Comparison of ENCODE assay signal across 1 cellular context in the genomic region with DNA sequence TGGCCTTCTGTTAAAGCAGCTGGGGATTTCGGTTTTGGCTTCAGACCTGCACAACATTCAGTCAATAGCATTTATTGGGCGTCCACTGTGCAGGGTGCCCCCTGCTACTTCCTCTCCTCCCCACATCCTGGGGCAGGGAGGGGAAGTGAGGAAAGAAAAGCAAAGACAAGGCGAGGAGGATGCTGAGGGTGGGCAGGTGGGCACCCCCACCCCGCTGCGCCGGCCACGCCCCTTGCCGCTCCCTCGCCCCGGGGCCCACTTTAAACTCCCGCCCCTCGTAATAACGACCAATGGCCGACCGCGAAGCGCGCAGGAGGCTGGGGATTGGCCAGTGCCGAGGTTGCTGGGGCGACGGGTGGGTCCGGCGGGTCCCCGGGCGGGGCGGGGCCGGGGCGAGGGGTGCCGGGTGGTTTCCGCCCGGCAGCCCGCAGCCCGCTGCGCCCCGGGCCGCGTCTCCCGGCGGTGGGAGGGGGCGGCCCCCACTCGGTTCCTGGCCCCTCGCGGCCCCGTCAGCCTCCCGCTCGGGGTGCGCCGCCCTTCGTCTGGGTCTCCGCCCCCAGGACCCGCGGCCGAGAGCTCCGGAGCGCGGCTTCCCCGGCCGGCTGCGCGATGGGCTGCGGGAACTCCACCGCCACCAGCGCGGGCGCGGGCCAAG.
TF ChIP-seq lines count a peak whose summit lies in the region.

A gene (plus strand): TSS at position 409 of the 655 bp plus-strand sequence. CDS start 201 bp downstream, at position 610.

TF ChIP-seq in H1, 55 proteins besides CTCF, POLR2A, EP300 and RAD21:
- TF ChIP-seq GABPA (IDR thresholded peaks at IDR 0.05; ENCODE audit: borderline replicate concordance, insufficient read depth, low read length) (no peak), SP1 (IDR thresholded peaks at IDR 0.05; ENCODE audit: low read depth, low read length) (peak; percentile 67; the same call in 1 of the 2 replicates), FOSL1 (IDR thresholded peaks at IDR 0.05; ENCODE audit: insufficient read depth, low read depth, low read length) (no peak), BRCA1 (IDR thresholded peaks at IDR 0.05; ENCODE audit: low read depth, low read length) (no peak), KDM4A (IDR thresholded peaks at IDR 0.05; ENCODE audit: low read depth, low read length, severe bottlenecking) (peak; percentile 86), ZNF274 (IDR thresholded peaks at IDR 0.05; ENCODE audit: borderline replicate concordance, extremely low read depth, low read length) (no peak), CEBPB (IDR thresholded peaks at IDR 0.05; ENCODE audit: low read depth, low read length) (no peak), YY1 (IDR thresholded peaks at IDR 0.05; ENCODE audit: low read depth, low read length) (no peak), RFX5 (IDR thresholded peaks at IDR 0.05; ENCODE audit: borderline replicate concordance, low read depth, low read length) (no peak), SRF (IDR thresholded peaks at IDR 0.05; ENCODE audit: low read depth, low read length) (no peak), SIX5 (IDR thresholded peaks at IDR 0.05; ENCODE audit: low read depth, low read length) (no peak), NANOG (IDR thresholded peaks at IDR 0.05; ENCODE audit: insufficient read depth, low read depth, low read length, poor library complexity, severe bottlenecking) (no peak), EZH2 (IDR thresholded peaks at IDR 0.05; ENCODE audit: low read depth, low read length, severe bottlenecking) (peak; percentile 10), KDM1A (IDR thresholded peaks at IDR 0.05; ENCODE audit: borderline replicate concordance, low read length) (no peak), JUND (IDR thresholded peaks at IDR 0.05; ENCODE audit: low read length) (no peak), SP2 (IDR thresholded peaks at IDR 0.05; ENCODE audit: low read length) (peak; percentile 12; the same call in 1 of the 2 replicates), TBP (IDR thresholded peaks at IDR 0.05; ENCODE audit: low read depth, low read length) (no peak), BCL11A (IDR thresholded peaks at IDR 0.05; ENCODE audit: low read depth in 2 of 2, low read length in 2 of 2) (no peak), CHD1 (IDR thresholded peaks at IDR 0.05; ENCODE audit: low read depth, low read length) (no peak)
- TF ChIP-seq, protein P1, sequence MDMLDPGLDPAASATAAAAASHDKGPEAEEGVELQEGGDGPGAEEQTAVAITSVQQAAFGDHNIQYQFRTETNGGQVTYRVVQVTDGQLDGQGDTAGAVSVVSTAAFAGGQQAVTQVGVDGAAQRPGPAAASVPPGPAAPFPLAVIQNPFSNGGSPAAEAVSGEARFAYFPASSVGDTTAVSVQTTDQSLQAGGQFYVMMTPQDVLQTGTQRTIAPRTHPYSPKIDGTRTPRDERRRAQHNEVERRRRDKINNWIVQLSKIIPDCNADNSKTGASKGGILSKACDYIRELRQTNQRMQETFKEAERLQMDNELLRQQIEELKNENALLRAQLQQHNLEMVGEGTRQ (IDR thresholded peaks at IDR 0.05; ENCODE audit: low read length): no peak
- TF ChIP-seq, protein P2, sequence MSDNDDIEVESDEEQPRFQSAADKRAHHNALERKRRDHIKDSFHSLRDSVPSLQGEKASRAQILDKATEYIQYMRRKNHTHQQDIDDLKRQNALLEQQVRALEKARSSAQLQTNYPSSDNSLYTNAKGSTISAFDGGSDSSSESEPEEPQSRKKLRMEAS (IDR thresholded peaks at IDR 0.05): 0 out of 2 replicates have a peak, but pooled peaks have one; percentile 20
